14 cellular contexts compared by ENCODE assay signal in the genomic region with DNA sequence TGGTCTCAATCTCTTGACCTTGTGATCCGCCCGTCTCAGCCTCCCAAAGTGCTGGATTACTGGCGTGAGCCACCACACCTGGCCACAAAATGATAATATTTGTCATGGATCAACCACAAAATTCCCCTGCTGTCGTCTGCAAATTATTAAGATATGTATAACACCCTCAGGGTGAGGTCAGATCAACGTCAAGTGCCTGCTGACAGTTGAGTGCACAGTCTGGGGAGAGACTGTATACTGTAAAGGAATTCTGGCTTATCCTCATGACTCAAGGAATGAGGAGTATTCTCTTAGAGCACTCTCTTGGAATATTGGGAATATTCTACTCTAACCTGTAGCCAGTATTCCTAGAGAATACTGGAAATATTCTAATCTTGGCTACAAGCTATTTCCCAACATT. TPM values are rescaled to one million over a fixed set of nuclear protein-coding genes. Genes with fewer than 3 reads are reported as not detected.
"Had no signal": no experiment of that assay in that cellular context is flagged by ENCODE, and none has a peak within 500 bp of the region (broad histone marks: within the 10 kb centered on the region; RNA-seq: fewer than 3 reads in every experiment).

No MANE protein-coding gene starts in this region.

- FAIRE-seq: pancreas had no signal

- H3K27me3 ChIP-seq: left lung, pancreas had no signal

- ATAC-seq: left lung; mucosa of descending colon; naive thymus-derived CD4-positive, alpha-beta T cell; pancreas; sciatic nerve had no signal

- DNase-seq: activated B cell treated with CpG ODN at 0.5 μM for 24 hours; activated CD4-positive, alpha-beta T cell treated with anti-CD3 and anti-CD28 coated beads for 48 hours; activated naive CD8-positive, alpha-beta T cell treated with anti-CD3 and anti-CD28 coated beads for 36 hours; effector memory CD4-positive, alpha-beta T cell; islet precursor cell; left lung; mucosa of descending colon; naive thymus-derived CD4-positive, alpha-beta T cell; pancreas; stimulated activated CD4-positive, alpha-beta T cell treated with anti-CD3 and anti-CD28 coated beads, Interleukin-1b, Interleukin-23, amount 100 ng/mL, for 48 hours had no signal

- H3K4me3 ChIP-seq: left lung, mucosa of descending colon, pancreas, thoracic aorta had no signal

- H3K36me3 ChIP-seq: left lung, pancreas, thoracic aorta had no signal

RNA-seq across cellular contexts. Expression of a gene that starts 11.2 kb away (rescaled TPM):
- total RNA-seq: activated B cell treated with CpG ODN at 0.5 μM for 24 hours; activated CD8-positive, alpha-beta memory T cell treated with anti-CD3 and anti-CD28 coated beads for 36 hours; activated naive CD8-positive, alpha-beta T cell treated with anti-CD3 and anti-CD28 coated beads for 36 hours; activated T-helper 1 cell treated with anti-CD3 and anti-CD28 coated beads, Interleukin-12 subunit alpha, Interleukin-12 subunit beta, Interleukin-2, Interleukin-4 antibody, amounts not matched to agents 30 ng/mL and 10 ng/mL and 1 ng/mL, durations not matched to agents 14 hours and 24 hours and 36 hours; mucosa of descending colon had no signal

RNA-seq across cellular contexts. Expression of a gene that starts 45.4 kb away (rescaled TPM):
- total RNA-seq: activated B cell treated with CpG ODN at 0.5 μM for 24 hours; activated CD8-positive, alpha-beta memory T cell treated with anti-CD3 and anti-CD28 coated beads for 36 hours; activated naive CD8-positive, alpha-beta T cell treated with anti-CD3 and anti-CD28 coated beads for 36 hours; activated T-helper 1 cell treated with anti-CD3 and anti-CD28 coated beads, Interleukin-12 subunit alpha, Interleukin-12 subunit beta, Interleukin-2, Interleukin-4 antibody, amounts not matched to agents 30 ng/mL and 10 ng/mL and 1 ng/mL, durations not matched to agents 14 hours and 24 hours and 36 hours had no signal
